Comparison of ENCODE assay signal across 23 cellular contexts in genomic region chr2:122237506-122237905, GRCh38.
DNase-seq lines count a peak whose midpoint lies in the region; ATAC-seq, FAIRE-seq and TF ChIP-seq lines count a peak whose summit lies in the region.
"Had no signal": no experiment of that assay in that cellular context is flagged by ENCODE, and none has a peak within 500 bp of the region (broad histone marks: within the 10 kb centered on the region; RNA-seq: fewer than 3 reads in every experiment).

No MANE protein-coding gene starts in this region.

- no peak overlapping the region for H3K9ac ChIP-seq in PC-3 (ENCODE audit: low read length)
- H3K9ac ChIP-seq: BLaER1 treated with 17β-estradiol and CSF1 and Interleukin-3, amounts not matched to agents 10 nM and 100 nM had no signal

- H3K36me3 Mint-ChIP-seq in activated CD4-positive, alpha-beta memory T cell treated with anti-CD3 and anti-CD28 coated beads, Interleukin-2, amount 10 ng/mL, durations not matched to agents 7 days and 5 days (ENCODE audit: low read depth) = no peaks in the 10 kb centered on the region
- H3K36me3 Mint-ChIP-seq: CD8-positive, alpha-beta T cell had no signal

- H3F3A ChIP-seq in PC-3 (ENCODE audit: low read length, unreplicated experiment) = peaks cover 5% of the 10 kb centered on the region

- no peaks in the 10 kb centered on the region for H3K4me1 Mint-ChIP-seq in activated CD4-positive, alpha-beta memory T cell treated with anti-CD3 and anti-CD28 coated beads, Interleukin-2, amount 10 ng/mL, durations not matched to agents 7 days and 5 days
- H3K4me1 Mint-ChIP-seq: B cell had no signal

- H3K27ac ChIP-seq in PC-3 (ENCODE audit: low read length) = peak overlapping the region; percentile 81
- H3K27ac ChIP-seq in VCaP = peak overlapping the region; percentile 91
- H3K27ac ChIP-seq: 22Rv1; BLaER1 treated with 17β-estradiol and CSF1 and Interleukin-3, amounts not matched to agents 10 nM and 100 nM had no signal

- H3K4me2 ChIP-seq in PC-3 (ENCODE audit: low read length) = peak overlapping the region; percentile 55
- H3K4me2 ChIP-seq: BLaER1 treated with 17β-estradiol and CSF1 and Interleukin-3, amounts not matched to agents 10 nM and 100 nM had no signal

- CTCF ChIA-PET in PC-3 (lab: Charles Lee) = no interaction called here
- CTCF ChIA-PET in activated CD4-positive, alpha-beta memory T cell treated with anti-CD3 and anti-CD28 coated beads, Interleukin-2, amount 10 ng/mL, durations not matched to agents 7 days and 5 days (lab: Charles Lee) = no interaction called here

- H3K4me3 Mint-ChIP-seq in activated CD4-positive, alpha-beta memory T cell treated with anti-CD3 and anti-CD28 coated beads, Interleukin-2, amount 10 ng/mL, durations not matched to agents 7 days and 5 days = no peak overlapping the region
- H3K4me3 Mint-ChIP-seq: B cell; CD8-positive, alpha-beta T cell; HFFc6 had no signal

- 0 out of 2 replicates have a peak, but pooled peaks cover 3% of the 10 kb centered on the region for H3K27me3 ChIP-seq in PC-3 (ENCODE audit: low read length)
- H3K27me3 ChIP-seq: BLaER1 treated with 17β-estradiol and CSF1 and Interleukin-3, amounts not matched to agents 10 nM and 100 nM had no signal

- DNase-seq in NCI-H146 treated with DMSO at 0.1 percent for 48 hours (lab: John Stamatoyannopoulos, UW; ENCODE audit: unreplicated experiment) = peak; percentile 30
- no peak for DNase-seq in NCI-H146 (lab: John Stamatoyannopoulos, UW)
- peak; percentile 53 for DNase-seq in PC-3
- DNase-seq in activated CD4-positive, alpha-beta memory T cell treated with anti-CD3 and anti-CD28 coated beads, Interleukin-2, amount 10 ng/mL, durations not matched to agents 7 days and 5 days = no peak
- DNase-seq in GM12892 (ENCODE audit: insufficient read length) = no peak
- no peak for DNase-seq in NCI-H2081 treated with DMSO at 0.1 percent for 48 hours (lab: John Stamatoyannopoulos, UW)
- DNase-seq: CD8-positive, alpha-beta T cell; DMS 273 treated with DMSO at 0.1 percent for 48 hours; DMS53; DND-41; EL; GOT3; H7; HFFc6; IMR-90 had no signal

- no peaks in the 10 kb centered on the region for H3K9me2 ChIP-seq in PC-3 (replicated peaks; ENCODE audit: low read length)

- intact Hi-C loops in PC-3 (cut with micrococcal nuclease) = no loop called here

- ATAC-seq in PC-3 = peak; percentile 51
- ATAC-seq: A549; CD8-positive, alpha-beta T cell; GM12878; HCT116 had no signal

- H3K9me3 Mint-ChIP-seq in activated CD4-positive, alpha-beta memory T cell treated with anti-CD3 and anti-CD28 coated beads, Interleukin-2, amount 10 ng/mL, durations not matched to agents 7 days and 5 days = no peaks in the 10 kb centered on the region
- H3K9me3 Mint-ChIP-seq: CD8-positive, alpha-beta T cell had no signal

- no peaks in the 10 kb centered on the region for H3K79me2 ChIP-seq in PC-3 (ENCODE audit: low read length)

- BruUV-seq in PC-3 (replicated peaks; lab: Mats Ljungman, UMichigan) = no TSS peak

- H4K20me1 ChIP-seq in PC-3 (ENCODE audit: low read length) = no peaks in the 10 kb centered on the region
- H4K20me1 ChIP-seq: BLaER1 treated with 17β-estradiol and CSF1 and Interleukin-3, amounts not matched to agents 10 nM and 100 nM had no signal

- no peak for TF ChIP-seq CTCF in PC-3 (conservative IDR thresholded peaks at IDR 0.05; ENCODE audit: low read depth, low read length)
- TF ChIP-seq CTCF in VCaP (conservative IDR thresholded peaks at IDR 0.05) = no peak

- H3K27me3 Mint-ChIP-seq in activated CD4-positive, alpha-beta memory T cell treated with anti-CD3 and anti-CD28 coated beads, Interleukin-2, amount 10 ng/mL, durations not matched to agents 7 days and 5 days = no peaks in the 10 kb centered on the region
- H3K27me3 Mint-ChIP-seq: B cell had no signal

- H3K36me3 ChIP-seq in PC-3 (ENCODE audit: low read depth, low read length) = no peaks in the 10 kb centered on the region
- H3K36me3 ChIP-seq: BLaER1 treated with 17β-estradiol and CSF1 and Interleukin-3, amounts not matched to agents 10 nM and 100 nM had no signal

- POLR2A ChIA-PET in PC-3 (lab: Charles Lee; ENCODE audit: unreplicated experiment) = no interaction called here
- POLR2A ChIA-PET in activated CD4-positive, alpha-beta memory T cell treated with anti-CD3 and anti-CD28 coated beads, Interleukin-2, amount 10 ng/mL, durations not matched to agents 7 days and 5 days (lab: Charles Lee) = no interaction called here

- peak overlapping the region; percentile 13; the same call in 1 of the 2 replicates for H2AFZ ChIP-seq in PC-3 (ENCODE audit: low read length)

- H3K4me1 ChIP-seq in PC-3 (ENCODE audit: insufficient read depth, low read length) = peaks cover 37% of the 10 kb centered on the region

- no peak overlapping the region for H3K4me3 ChIP-seq in PC-3 (ENCODE audit: low read length)
- H3K4me3 ChIP-seq: A549; BLaER1 treated with 17β-estradiol and CSF1 and Interleukin-3, amounts not matched to agents 10 nM and 100 nM; GM12878 had no signal

- no peak for TF ChIP-seq POLR2A in GM12892 (IDR thresholded peaks at IDR 0.05; ENCODE audit: low read depth, low read length)

- H3K27ac Mint-ChIP-seq in activated CD4-positive, alpha-beta memory T cell treated with anti-CD3 and anti-CD28 coated beads, Interleukin-2, amount 10 ng/mL, durations not matched to agents 7 days and 5 days = no peak overlapping the region
- H3K27ac Mint-ChIP-seq: B cell; CD8-positive, alpha-beta T cell; HFFc6 had no signal

- FAIRE-seq in GM12892 (lab: Jason Lieb, UNC) = no peak
- FAIRE-seq: A549, GM12878, HTR-8/SVneo had no signal

- no peaks in the 10 kb centered on the region for H3K9me3 ChIP-seq in PC-3 (ENCODE audit: low read length)
- H3K9me3 ChIP-seq: A549; BLaER1 treated with 17β-estradiol and CSF1 and Interleukin-3, amounts not matched to agents 10 nM and 100 nM had no signal

Comparison
In these comparisons a context has a peak if more than half of its experiments do, and no peak if none do; other contexts are left out.
1. DNase-seq: peak in NCI-H146 treated with DMSO at 0.1 percent for 48 hours (single experiment) and PC-3 (single experiment); none in NCI-H146 (single experiment), activated CD4-positive, alpha-beta memory T cell treated with anti-CD3 and anti-CD28 coated beads, Interleukin-2, amount 10 ng/mL, durations not matched to agents 7 days and 5 days (single experiment), GM12892 (single experiment) and NCI-H2081 treated with DMSO at 0.1 percent for 48 hours (single experiment).